Comparison of ENCODE assay signal across 19 cellular contexts in the genomic region with DNA sequence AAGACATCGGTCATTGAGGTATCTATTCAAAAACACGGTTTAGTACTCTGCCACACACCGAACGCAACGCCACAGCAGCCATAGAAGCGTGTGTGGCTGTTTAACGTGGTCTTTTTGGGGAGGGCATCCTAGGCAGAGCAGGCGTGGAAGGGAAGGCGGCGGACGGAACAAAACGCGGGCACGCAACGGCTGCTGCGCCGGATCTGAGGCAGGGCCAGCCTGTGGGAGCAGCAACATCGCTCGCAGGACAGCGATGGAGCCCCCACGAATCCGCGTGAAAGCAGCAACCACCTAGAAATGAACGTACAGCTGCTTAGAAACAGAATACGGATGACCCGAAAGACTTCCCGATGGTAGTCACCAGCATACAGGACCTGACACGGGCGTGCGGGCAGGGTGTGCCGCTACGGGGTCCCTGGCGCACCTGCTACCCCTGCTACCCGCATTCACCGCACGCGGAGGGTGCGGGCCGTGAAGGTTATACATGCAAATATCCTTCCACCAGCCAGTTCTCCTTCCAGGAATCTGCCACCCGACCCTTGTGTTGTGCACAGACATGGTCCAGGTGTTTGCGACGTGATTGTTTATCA.
"Had no signal": no experiment of that assay in that cellular context is flagged by ENCODE, and none has a peak within 500 bp of the region (broad histone marks: within the 10 kb centered on the region; RNA-seq: fewer than 3 reads in every experiment).

No MANE protein-coding gene starts in this region.

- H3K27me3 ChIP-seq: body of pancreas, foreskin keratinocyte, right atrium auricular region, transverse colon, uterus had no signal

- H3K4me1 Mint-ChIP-seq: activated naive CD8-positive, alpha-beta T cell treated with anti-CD3 and anti-CD28 coated beads, Interleukin-2, amount 10 ng/mL, durations not matched to agents 7 days and 5 days; activated T-helper 17 cell treated with anti-CD3 and anti-CD28 coated beads, Interleukin-2, amount 50 U/mL, for 72 hours; central memory CD8-positive, alpha-beta T cell had no signal

- DNase-seq: activated CD4-positive, alpha-beta T cell treated with anti-CD3 and anti-CD28 coated beads, Interleukin-2, amount 50 U/mL, for 1 hour; activated naive CD4-positive, alpha-beta T cell; activated naive CD8-positive, alpha-beta T cell treated with anti-CD3 and anti-CD28 coated beads, Interleukin-2, amount 10 ng/mL, durations not matched to agents 7 days and 5 days; body of pancreas; foreskin keratinocyte; hypothalamus; stimulated activated naive CD8-positive, alpha-beta T cell treated with anti-CD3 and anti-CD28 coated beads, Interleukin-15, Interleukin-2, amounts not matched to agents 100 U/mL and 50 U/mL, for 24 hours; transverse colon; uterus had no signal

- H3K9me3 Mint-ChIP-seq: activated naive CD8-positive, alpha-beta T cell treated with anti-CD3 and anti-CD28 coated beads, Interleukin-2, amount 10 ng/mL, durations not matched to agents 7 days and 5 days; activated T-helper 17 cell treated with anti-CD3 and anti-CD28 coated beads, Interleukin-2, amount 50 U/mL, for 72 hours; central memory CD8-positive, alpha-beta T cell; mesothelial cell of epicardium; natural killer cell treated with Interleukin-12 subunit alpha and Interleukin-12 subunit beta and Interleukin-15 and Interleukin-18, amount 100 ng/mL, for 72 hours; T-helper 1 cell treated with Interleukin-12 subunit alpha and Interleukin-12 subunit beta and Interleukin-4 antibody, amounts not matched to agents 30 μg/mL and 1 μg/mL, for 36 hours had no signal

- H3K4me3 Mint-ChIP-seq: activated naive CD8-positive, alpha-beta T cell treated with anti-CD3 and anti-CD28 coated beads, Interleukin-2, amount 10 ng/mL, durations not matched to agents 7 days and 5 days; activated T-helper 17 cell treated with anti-CD3 and anti-CD28 coated beads, Interleukin-2, amount 50 U/mL, for 72 hours; central memory CD8-positive, alpha-beta T cell; mesothelial cell of epicardium; natural killer cell treated with Interleukin-12 subunit alpha and Interleukin-12 subunit beta and Interleukin-15 and Interleukin-18, amount 100 ng/mL, for 72 hours; T-helper 1 cell treated with Interleukin-12 subunit alpha and Interleukin-12 subunit beta and Interleukin-4 antibody, amounts not matched to agents 30 μg/mL and 1 μg/mL, for 36 hours had no signal

- H3K36me3 ChIP-seq: right atrium auricular region, suprapubic skin, transverse colon, uterus had no signal

- H3K9me3 ChIP-seq: body of pancreas, right atrium auricular region, suprapubic skin, transverse colon, uterus had no signal

- H3K27ac ChIP-seq: body of pancreas, coronary artery, foreskin keratinocyte, right atrium auricular region, suprapubic skin, transverse colon, uterus had no signal

- H3K27me3 Mint-ChIP-seq: natural killer cell treated with Interleukin-12 subunit alpha and Interleukin-12 subunit beta and Interleukin-15 and Interleukin-18, amount 100 ng/mL, for 72 hours had no signal

- H3K4me3 ChIP-seq: body of pancreas, coronary artery, right atrium auricular region, suprapubic skin, transverse colon, uterus had no signal

- ATAC-seq: activated CD4-positive, CD25-positive, alpha-beta regulatory T cell treated with anti-CD3 and anti-CD28 coated beads, Interleukin-2, amount 50 U/mL, for 24 hours; activated T-helper 17 cell treated with anti-CD3 and anti-CD28 coated beads, Interleukin-2, amount 50 U/mL, for 72 hours; body of pancreas; foreskin keratinocyte; natural killer cell treated with Interleukin-12 subunit alpha and Interleukin-12 subunit beta and Interleukin-15 and Interleukin-18, amount 100 ng/mL, for 72 hours; stimulated activated naive CD8-positive, alpha-beta T cell treated with anti-CD3 and anti-CD28 coated beads, Interleukin-15, Interleukin-2, amounts not matched to agents 100 U/mL and 50 U/mL, for 24 hours had no signal

- H3K27ac Mint-ChIP-seq: activated naive CD8-positive, alpha-beta T cell treated with anti-CD3 and anti-CD28 coated beads, Interleukin-2, amount 10 ng/mL, durations not matched to agents 7 days and 5 days; activated T-helper 17 cell treated with anti-CD3 and anti-CD28 coated beads, Interleukin-2, amount 50 U/mL, for 72 hours; mesothelial cell of epicardium; natural killer cell treated with Interleukin-12 subunit alpha and Interleukin-12 subunit beta and Interleukin-15 and Interleukin-18, amount 100 ng/mL, for 72 hours; progenitor cell of endocrine pancreas; T-helper 1 cell treated with Interleukin-12 subunit alpha and Interleukin-12 subunit beta and Interleukin-4 antibody, amounts not matched to agents 30 μg/mL and 1 μg/mL, for 36 hours had no signal

- H3K36me3 Mint-ChIP-seq: activated naive CD8-positive, alpha-beta T cell treated with anti-CD3 and anti-CD28 coated beads, Interleukin-2, amount 10 ng/mL, durations not matched to agents 7 days and 5 days; mesothelial cell of epicardium; natural killer cell treated with Interleukin-12 subunit alpha and Interleukin-12 subunit beta and Interleukin-15 and Interleukin-18, amount 100 ng/mL, for 72 hours had no signal

- H3K4me1 ChIP-seq: body of pancreas, right atrium auricular region, suprapubic skin, transverse colon, uterus had no signal
